Comparison of ENCODE assay signal across 8 cellular contexts in the genomic region with DNA sequence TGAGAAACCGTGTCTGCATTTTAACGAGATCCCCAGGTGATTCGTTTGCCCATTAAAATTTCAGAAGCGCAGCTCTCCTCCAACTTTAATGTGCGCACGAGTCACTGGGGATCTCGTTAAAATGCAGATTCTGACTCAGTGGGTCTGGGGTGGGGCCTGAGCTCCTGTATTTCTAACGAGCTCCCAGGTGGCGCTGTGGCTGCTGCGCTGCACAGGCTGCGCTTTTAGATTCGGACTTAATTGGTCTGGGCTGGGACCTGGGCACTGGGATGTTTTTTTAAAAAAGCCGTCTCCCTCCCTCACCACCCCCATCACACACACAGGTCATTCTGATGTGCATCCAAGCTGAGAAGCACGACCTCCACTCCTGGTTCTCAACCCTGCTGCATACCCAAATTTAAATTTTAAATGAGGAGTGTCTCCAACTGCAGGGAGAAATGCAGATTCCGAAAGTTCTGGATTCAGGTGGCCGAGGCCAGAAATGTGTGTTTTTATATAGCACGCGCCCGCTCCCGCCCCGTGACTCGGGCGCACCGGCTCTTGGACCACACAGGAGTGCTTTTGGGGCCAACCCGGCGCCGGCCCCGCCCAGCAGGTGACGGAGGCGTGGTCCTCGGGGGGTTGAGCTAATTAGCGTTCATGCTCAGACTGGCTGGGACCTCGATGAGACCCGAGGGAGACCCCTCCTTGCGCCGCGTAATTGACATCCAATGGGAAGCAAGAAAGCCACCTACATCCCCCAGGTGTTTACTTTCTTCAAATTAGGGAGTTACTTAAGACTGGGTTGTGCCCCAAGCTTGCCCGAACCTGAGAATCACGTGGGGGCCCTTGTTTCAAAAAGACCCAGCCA.
A peak's percentile ranks its signal among the peaks of the same experiment; 100 is the strongest.
DNase-seq lines count a peak whose midpoint lies in the region; ATAC-seq and TF ChIP-seq lines count a peak whose summit lies in the region.

No MANE protein-coding gene starts in this region.

- H3K9me2 ChIP-seq in GM23248 (ENCODE audit: insufficient read depth) (no peaks in the 10 kb centered on the region), hepatocyte (replicated peaks; ENCODE audit: insufficient read depth) (no peaks in the 10 kb centered on the region)

- no peaks in the 10 kb centered on the region for H3K4me1 Mint-ChIP-seq in activated T-helper 17 cell treated with anti-CD3 and anti-CD28 coated beads, Interleukin-2, amount 50 U/mL, for 72 hours

- no peak overlapping the region for H3K9ac ChIP-seq in GM23248
- H3K9ac ChIP-seq in skeletal muscle tissue (ENCODE audit: low read depth in 1 of 3, low read length in 3 of 3), result no peak overlapping the region

- DNase-seq in GM23248 (peak; percentile 55), hepatocyte (ENCODE audit: low spot score) (peak; percentile 36), SJCRH30 (no peak), GF-D8 (lab: John Stamatoyannopoulos, UW) (no peak)

- H3K36me3 ChIP-seq in GM23248 (ENCODE audit: low read depth) (no peaks in the 10 kb centered on the region), hepatocyte (replicated peaks; ENCODE audit: insufficient read depth, low read depth) (no peaks in the 10 kb centered on the region), skeletal muscle tissue (ENCODE audit: control insufficient read depth in 3 of 3, insufficient read depth in 3 of 3, low read length in 3 of 3) (no peaks in the 10 kb centered on the region), SJCRH30 (no peaks in the 10 kb centered on the region)

- no peaks in the 10 kb centered on the region for H3K27me3 ChIP-seq in GM23248 (replicated peaks; ENCODE audit: insufficient read depth)
- H3K27me3 ChIP-seq in hepatocyte, result peaks cover 49% of the 10 kb centered on the region
- H3K27me3 ChIP-seq in skeletal muscle tissue (ENCODE audit: control insufficient read depth in 3 of 3, insufficient read depth in 3 of 3, low read length in 3 of 3), result peaks cover 33 to 41% (median 38%) of the 10 kb centered on the region in 3 donors
- no peaks in the 10 kb centered on the region for H3K27me3 ChIP-seq in SJCRH30

- H3K9me3 ChIP-seq in GM23248 (ENCODE audit: low read depth), result no peaks in the 10 kb centered on the region
- no peaks in the 10 kb centered on the region for H3K9me3 ChIP-seq in hepatocyte (ENCODE audit: low read depth)
- H3K9me3 ChIP-seq in skeletal muscle tissue (ENCODE audit: control insufficient read depth in 3 of 3, low read length in 3 of 3), result no peaks in the 10 kb centered on the region
- H3K9me3 ChIP-seq in SJCRH30 (replicated peaks), result no peaks in the 10 kb centered on the region

- in situ Hi-C loops in GM23248 (cut with MboI), result no loop called here

- H3K27me3 Mint-ChIP-seq in activated T-helper 17 cell treated with anti-CD3 and anti-CD28 coated beads, Interleukin-2, amount 50 U/mL, for 72 hours, result peaks cover 12% of the 10 kb centered on the region

- H3K4me3 ChIP-seq in GM23248, result peak overlapping the region; percentile 73
- H3K4me3 ChIP-seq in hepatocyte, result peak overlapping the region; percentile 46
- peak overlapping the region; percentile 22 to 40 (median 30) for H3K4me3 ChIP-seq in skeletal muscle tissue (ENCODE audit: low read length in 3 of 3)
- H3K4me3 ChIP-seq in SJCRH30, result no peak overlapping the region

- 18 to 22% methylated on average over 39 of the region's 39 CpGs for WGBS in GM23248 (ENCODE audit: low coverage in 1 of 2, low lambda C conversion rate in 2 of 2, missing lambda C conversion rate in 2 of 2), 2 experiments
- WGBS in hepatocyte (ENCODE audit: low lambda C conversion rate, missing lambda C conversion rate), result 1% methylated on average over 39 of the region's 39 CpGs

- H2AFZ ChIP-seq in GM23248 (no peak overlapping the region), hepatocyte (peak overlapping the region; percentile 51)

- TF ChIP-seq CTCF in hepatocyte (IDR thresholded peaks at IDR 0.05; ENCODE audit: poor library complexity), result peak; percentile 25

- no peaks in the 10 kb centered on the region for H3K79me2 ChIP-seq in GM23248 (ENCODE audit: insufficient read depth)
- H3K79me2 ChIP-seq in hepatocyte, result no peaks in the 10 kb centered on the region

- H4K20me1 ChIP-seq in GM23248 (ENCODE audit: insufficient read depth) (no peaks in the 10 kb centered on the region), hepatocyte (ENCODE audit: insufficient read depth, poor library complexity, severe bottlenecking) (no peaks in the 10 kb centered on the region)

- H3K4me2 ChIP-seq in GM23248 (ENCODE audit: unreplicated experiment) (peak overlapping the region; percentile 92), hepatocyte (peak overlapping the region; percentile 96)

- no peaks in the 10 kb centered on the region for H3K9me3 Mint-ChIP-seq in activated T-helper 17 cell treated with anti-CD3 and anti-CD28 coated beads, Interleukin-2, amount 50 U/mL, for 72 hours

- no peaks in the 10 kb centered on the region for H3F3A ChIP-seq in GM23248 (ENCODE audit: insufficient read depth)

- ATAC-seq in activated T-helper 17 cell treated with anti-CD3 and anti-CD28 coated beads, Interleukin-2, amount 50 U/mL, for 72 hours (replicated peaks), result peak; percentile 83
- ATAC-seq in HG02571 (IDR thresholded peaks at IDR 0.05; ENCODE audit: unreplicated experiment) (no peak), GM18498 (IDR thresholded peaks at IDR 0.05; ENCODE audit: unreplicated experiment) (no peak)

- H3K27ac Mint-ChIP-seq in activated T-helper 17 cell treated with anti-CD3 and anti-CD28 coated beads, Interleukin-2, amount 50 U/mL, for 72 hours, result no peak overlapping the region

- H3K4me1 ChIP-seq in GM23248 (ENCODE audit: insufficient read depth) (no peaks in the 10 kb centered on the region), hepatocyte (ENCODE audit: insufficient read depth) (peaks cover 22% of the 10 kb centered on the region), skeletal muscle tissue (ENCODE audit: control insufficient read depth in 3 of 3, insufficient read depth in 3 of 3, low read length in 3 of 3) (peaks cover 11 to 23% (median 17%) of the 10 kb centered on the region in 3 donors), SJCRH30 (no peaks in the 10 kb centered on the region)

- peak overlapping the region; percentile 53 for H3K4me3 Mint-ChIP-seq in activated T-helper 17 cell treated with anti-CD3 and anti-CD28 coated beads, Interleukin-2, amount 50 U/mL, for 72 hours

- H3K36me3 Mint-ChIP-seq in activated T-helper 17 cell treated with anti-CD3 and anti-CD28 coated beads, Interleukin-2, amount 50 U/mL, for 72 hours (ENCODE audit: low read depth), result peaks cover 6% of the 10 kb centered on the region

- no peak overlapping the region for H3K27ac ChIP-seq in GM23248
- no peak overlapping the region for H3K27ac ChIP-seq in hepatocyte
- H3K27ac ChIP-seq in skeletal muscle tissue (ENCODE audit: low read depth, low read length), result no peak overlapping the region
- no peak overlapping the region for H3K27ac ChIP-seq in SJCRH30

Comparison
In these comparisons a context has a peak if more than half of its experiments do, and no peak if none do; other contexts are left out.
1. DNase-seq: peak in GM23248 (single experiment) and hepatocyte (single experiment); none in SJCRH30 (0 of 2) and GF-D8 (single experiment).